In the genomic region with DNA sequence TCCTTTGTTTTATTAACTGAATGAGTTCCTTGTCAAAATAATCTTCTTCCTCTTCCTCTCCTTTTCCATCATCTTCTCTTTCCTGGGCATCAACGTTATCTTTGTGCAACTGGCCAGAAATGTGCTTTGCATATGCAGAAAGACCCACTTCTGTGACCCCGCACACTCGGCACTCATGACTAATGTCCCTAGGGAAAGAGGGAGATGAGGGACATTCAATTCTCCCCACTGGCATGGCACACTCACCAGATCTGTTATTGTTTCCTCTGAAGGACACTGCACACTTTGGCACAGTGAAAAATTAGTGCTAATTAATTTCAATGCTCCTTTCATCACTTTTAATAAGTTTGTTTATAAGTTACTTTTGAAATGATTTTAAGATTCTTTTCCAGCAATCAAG, we compare ENCODE assay signal across 8 cellular contexts. TPM values are rescaled to one million over a fixed set of nuclear protein-coding genes. Genes with fewer than 3 reads are reported as not detected.
DNase-seq lines count a peak whose midpoint lies in the region; ATAC-seq and TF ChIP-seq lines count a peak whose summit lies in the region.
"Had no signal": no experiment of that assay in that cellular context is flagged by ENCODE, and none has a peak within 500 bp of the region (broad histone marks: within the 10 kb centered on the region; RNA-seq: fewer than 3 reads in every experiment).

No MANE protein-coding gene starts in this region.

- H3K27me3 ChIP-seq in endodermal cell (ENCODE audit: control insufficient read depth, insufficient read depth, low read length, poor library complexity, severe bottlenecking) (no peaks in the 10 kb centered on the region), muscle layer of colon (ENCODE audit: control insufficient read depth in 1 of 2, insufficient read depth in 2 of 2, low read length in 2 of 2) (no peaks in the 10 kb centered on the region), upper lobe of left lung (no peaks in the 10 kb centered on the region)

- TF ChIP-seq POLR2A in upper lobe of left lung (IDR thresholded peaks at IDR 0.05), result no peak

- 74 to 75% methylated on average over 2 to 3 of the region's 3 CpGs for WGBS in endodermal cell (ENCODE audit: insufficient coverage in 1 of 2, insufficient read length in 1 of 2), 2 experiments
- WGBS in upper lobe of left lung, 2 donors, result 42 to 43% methylated on average over 3 of the region's 3 CpGs

- no TSS peak for BruUV-seq in OCI-LY7 (replicated peaks; lab: Mats Ljungman, UMichigan)

- H3K36me3 ChIP-seq in OCI-LY7 (ENCODE audit: insufficient read depth, low read length) (peaks cover 25% of the 10 kb centered on the region), endodermal cell (ENCODE audit: control insufficient read depth, insufficient read depth, low read length) (no peaks in the 10 kb centered on the region), muscle layer of colon (ENCODE audit: insufficient read depth, low read length) (no peaks in the 10 kb centered on the region), upper lobe of left lung (peaks cover 0 to 13% (median 2%) of the 10 kb centered on the region in 4 donors)

- POLR2A ChIA-PET in OCI-LY7 (lab: Charles Lee), result interaction anchor here (0.6 to 1.2 kb wide), 2 partner anchors 10 to 83 kb away, joined by 3 to 4 read pairs; no protein-coding TSS in a partner anchor

- peaks cover 67% of the 10 kb centered on the region for H3K4me1 ChIP-seq in OCI-LY7 (ENCODE audit: insufficient read depth, low read length, poor library complexity, severe bottlenecking)
- no peaks in the 10 kb centered on the region for H3K4me1 ChIP-seq in endodermal cell (ENCODE audit: control insufficient read depth, insufficient read depth, low read length)
- peaks cover 31% of the 10 kb centered on the region for H3K4me1 ChIP-seq in muscle layer of colon (ENCODE audit: insufficient read depth, low read length)
- peaks cover 11 to 36% (median 21%) of the 10 kb centered on the region in 4 donors for H3K4me1 ChIP-seq in upper lobe of left lung

- no peaks in the 10 kb centered on the region for H3K27me3 Mint-ChIP-seq in endodermal cell (ENCODE audit: insufficient read depth)

- no peak for ATAC-seq in upper lobe of left lung (ENCODE audit: low FRiP score in 2 of 2)
- ATAC-seq: activated CD4-positive, CD25-positive, alpha-beta regulatory T cell treated with anti-CD3 and anti-CD28 coated beads, Interleukin-2, amount 50 U/mL, for 24 hours had no signal

- H3K9ac ChIP-seq in endodermal cell (ENCODE audit: extremely low read depth, low read length, poor library complexity, severe bottlenecking), result no peak overlapping the region
- peak overlapping the region; percentile 14 for H3K9ac ChIP-seq in muscle layer of colon (ENCODE audit: low read length)

- no peak for TF ChIP-seq EP300 in upper lobe of left lung (IDR thresholded peaks at IDR 0.05)

- H3K27ac ChIP-seq in OCI-LY7 (ENCODE audit: low read depth, low read length, poor library complexity, severe bottlenecking), result peak overlapping the region; percentile 91
- peak overlapping the region; percentile 91 for H3K27ac ChIP-seq in endodermal cell (ENCODE audit: low read depth, low read length)
- H3K27ac ChIP-seq in muscle layer of colon (ENCODE audit: low read depth, low read length), result peak overlapping the region; percentile 91
- peak overlapping the region; percentile 68 to 80 (median 76) for H3K27ac ChIP-seq in upper lobe of left lung

- no peaks in the 10 kb centered on the region for H3K9me3 Mint-ChIP-seq in endodermal cell

- TF ChIP-seq CTCF in OCI-LY7 (conservative IDR thresholded peaks at IDR 0.05; ENCODE audit: low read length), result no peak
- no peak for TF ChIP-seq CTCF in endodermal cell (conservative IDR thresholded peaks at IDR 0.05)
- TF ChIP-seq CTCF in upper lobe of left lung (IDR thresholded peaks at IDR 0.05), result no peak

- no peaks in the 10 kb centered on the region for H3K9me2 ChIP-seq in OCI-LY7 (ENCODE audit: insufficient read depth, low read length)

- peaks cover 18% of the 10 kb centered on the region for H3K4me1 Mint-ChIP-seq in endodermal cell

- intact Hi-C loops in OCI-LY7 (cut with micrococcal nuclease; ENCODE audit: unreplicated experiment), result loop anchor here (2.0 kb wide), 1 partner anchor 184 kb away; a partner anchor contains a TSS

- peaks cover 4% of the 10 kb centered on the region for H3K36me3 Mint-ChIP-seq in endodermal cell (ENCODE audit: low read depth)

- no peaks in the 10 kb centered on the region for H4K20me1 ChIP-seq in OCI-LY7 (ENCODE audit: insufficient read depth, low read length)

- H3K9me3 ChIP-seq in OCI-LY7 (ENCODE audit: low read length), result peaks cover 5% of the 10 kb centered on the region; the same call in 1 of the 2 replicates
- no peaks in the 10 kb centered on the region for H3K9me3 ChIP-seq in endodermal cell (ENCODE audit: control insufficient read depth, low read length)
- H3K9me3 ChIP-seq in muscle layer of colon (ENCODE audit: low read length), result no peaks in the 10 kb centered on the region
- no peaks in the 10 kb centered on the region for H3K9me3 ChIP-seq in upper lobe of left lung

- peak; percentile 54 for DNase-seq in OCI-LY7 (ENCODE audit: low spot score)
- DNase-seq in endodermal cell, result no peak
- DNase-seq in upper lobe of left lung, result no peak
- no peak for DNase-seq in stimulated activated CD8-positive, alpha-beta memory T cell treated with anti-CD3 and anti-CD28 coated beads, Interleukin-4, amount 100 ng/mL, for 48 hours
- DNase-seq in putamen (ENCODE audit: low spot score), result no peak
- DNase-seq in NCI-H510A treated with DMSO at 0.1 percent for 48 hours (lab: John Stamatoyannopoulos, UW), result no peak

- H2AFZ ChIP-seq in OCI-LY7 (ENCODE audit: low read length), result peak overlapping the region; percentile 60; the same call in 1 of the 2 replicates

- H3K4me2 ChIP-seq in OCI-LY7 (ENCODE audit: low read length), result peak overlapping the region; percentile 71

- CTCF ChIA-PET in OCI-LY7 (lab: Charles Lee; ENCODE audit: unreplicated experiment), result no interaction called here

- peak overlapping the region; percentile 92 for H3K27ac Mint-ChIP-seq in endodermal cell

- H3K4me3 ChIP-seq in OCI-LY7 (ENCODE audit: low read depth, low read length, poor library complexity, severe bottlenecking), result peak overlapping the region; percentile 66
- H3K4me3 ChIP-seq in endodermal cell (ENCODE audit: low read length), result no peak overlapping the region
- peak overlapping the region; percentile 23 to 28 for H3K4me3 ChIP-seq in muscle layer of colon (ENCODE audit: low read depth in 1 of 2, low read length in 2 of 2)
- peak overlapping the region in 3 of 4 donors; percentile 24 to 32 (median 31) for H3K4me3 ChIP-seq in upper lobe of left lung

- no peak overlapping the region for H3K4me3 Mint-ChIP-seq in endodermal cell

- peaks cover 44% of the 10 kb centered on the region; the same call in 1 of the 2 replicates for H3K79me2 ChIP-seq in OCI-LY7 (ENCODE audit: insufficient read depth, low read depth, low read length)

RNA-seq across cellular contexts. Expression of a gene that starts 34.0 kb away (rescaled TPM):
- 30.5 and 30.8 TPM in 2 replicates for total RNA-seq in OCI-LY7 (2014; rRNA removed; shearing (Covaris generic))
- 66.4 and 82.6 TPM in 2 replicates for total RNA-seq in OCI-LY7 (2022)
- total RNA-seq in endodermal cell, result 10 to 100 TPM; 42.1 to 46.2 TPM
- 30.1 TPM for polyA plus RNA-seq in endodermal cell (2013, experiment 1 of 2)
- polyA plus RNA-seq in endodermal cell (2013, experiment 2 of 2), result 28.6 TPM
- total RNA-seq in upper lobe of left lung, result 100 to 1,000 TPM in 2 of 6 donors, 10 to 100 TPM in 4; 67.0 to 130 (median 93.0) TPM

RNA-seq across cellular contexts. Expression of a gene that starts 38.5 kb away (rescaled TPM):
- 19.9 and 49.1 TPM in 2 replicates for total RNA-seq in OCI-LY7 (2014; rRNA removed; shearing (Covaris generic))
- total RNA-seq in OCI-LY7 (2022), result 48.3 and 54.1 TPM in 2 replicates
- total RNA-seq in endodermal cell, result 10 to 100 TPM; 62.0 to 68.8 TPM
- polyA plus RNA-seq in endodermal cell (2013, experiment 1 of 2), result 41.7 TPM
- 38.7 TPM for polyA plus RNA-seq in endodermal cell (2013, experiment 2 of 2)
- 100 to 1,000 TPM in 1 of 6 donors, 10 to 100 TPM in 5; 47.3 to 108 (median 63.7) TPM for total RNA-seq in upper lobe of left lung
